In the genomic region with DNA sequence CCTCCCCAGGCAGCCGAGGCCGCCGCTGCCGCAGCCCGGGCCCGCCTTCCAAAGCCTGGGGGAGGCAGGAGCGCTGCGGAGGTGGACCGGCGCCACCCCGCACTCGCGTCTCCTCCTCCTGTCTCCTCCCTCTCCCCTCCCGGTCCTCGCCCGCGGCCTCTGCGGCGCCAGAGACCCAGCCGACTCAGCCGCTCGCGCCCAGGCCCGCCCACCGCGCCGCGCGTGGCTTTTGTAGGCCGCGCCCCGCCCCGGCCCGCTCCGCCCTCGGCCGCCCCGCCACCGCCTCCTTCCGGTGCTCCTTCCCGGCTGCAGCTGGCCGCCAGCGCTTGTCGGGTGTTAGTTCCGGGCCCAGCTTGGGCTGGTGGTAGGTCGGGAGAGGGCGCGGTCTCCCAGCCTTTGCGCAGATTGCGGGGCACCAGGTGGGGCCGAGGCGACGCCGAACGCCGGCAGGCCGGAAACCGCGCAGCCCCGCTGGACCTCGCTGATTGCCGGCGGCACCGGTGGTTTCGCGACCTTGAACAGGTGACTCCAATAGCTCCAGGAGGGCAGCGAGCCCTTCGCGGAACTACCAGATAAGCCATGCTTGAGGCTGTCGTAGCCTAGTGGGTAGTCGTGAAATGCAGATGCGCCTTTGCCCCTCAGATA, we compare ENCODE assay signal across 1 cellular context.
A peak's percentile ranks its signal among the peaks of the same experiment; 100 is the strongest.
TF ChIP-seq lines count a peak whose summit lies in the region.

A gene with protein sequence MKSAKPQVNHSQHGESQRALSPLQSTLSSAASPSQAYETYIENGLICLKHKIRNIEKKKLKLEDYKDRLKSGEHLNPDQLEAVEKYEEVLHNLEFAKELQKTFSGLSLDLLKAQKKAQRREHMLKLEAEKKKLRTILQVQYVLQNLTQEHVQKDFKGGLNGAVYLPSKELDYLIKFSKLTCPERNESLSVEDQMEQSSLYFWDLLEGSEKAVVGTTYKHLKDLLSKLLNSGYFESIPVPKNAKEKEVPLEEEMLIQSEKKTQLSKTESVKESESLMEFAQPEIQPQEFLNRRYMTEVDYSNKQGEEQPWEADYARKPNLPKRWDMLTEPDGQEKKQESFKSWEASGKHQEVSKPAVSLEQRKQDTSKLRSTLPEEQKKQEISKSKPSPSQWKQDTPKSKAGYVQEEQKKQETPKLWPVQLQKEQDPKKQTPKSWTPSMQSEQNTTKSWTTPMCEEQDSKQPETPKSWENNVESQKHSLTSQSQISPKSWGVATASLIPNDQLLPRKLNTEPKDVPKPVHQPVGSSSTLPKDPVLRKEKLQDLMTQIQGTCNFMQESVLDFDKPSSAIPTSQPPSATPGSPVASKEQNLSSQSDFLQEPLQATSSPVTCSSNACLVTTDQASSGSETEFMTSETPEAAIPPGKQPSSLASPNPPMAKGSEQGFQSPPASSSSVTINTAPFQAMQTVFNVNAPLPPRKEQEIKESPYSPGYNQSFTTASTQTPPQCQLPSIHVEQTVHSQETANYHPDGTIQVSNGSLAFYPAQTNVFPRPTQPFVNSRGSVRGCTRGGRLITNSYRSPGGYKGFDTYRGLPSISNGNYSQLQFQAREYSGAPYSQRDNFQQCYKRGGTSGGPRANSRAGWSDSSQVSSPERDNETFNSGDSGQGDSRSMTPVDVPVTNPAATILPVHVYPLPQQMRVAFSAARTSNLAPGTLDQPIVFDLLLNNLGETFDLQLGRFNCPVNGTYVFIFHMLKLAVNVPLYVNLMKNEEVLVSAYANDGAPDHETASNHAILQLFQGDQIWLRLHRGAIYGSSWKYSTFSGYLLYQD (minus strand): TSS at position 202 of the 645 bp plus-strand sequence. CDS start 1,431 bp downstream, outside the sequence.

TF ChIP-seq in GM12878, 131 proteins besides CTCF, POLR2A, EP300 and RAD21 (continued from another document and continues in another):
- TF ChIP-seq MTA2 (IDR thresholded peaks at IDR 0.05; ENCODE audit: low read depth) (peak; percentile 29; the same call in 1 of the 2 replicates), SMARCA5 (IDR thresholded peaks at IDR 0.05) (no peak), SIX5 (IDR thresholded peaks at IDR 0.05; ENCODE audit: low read depth, low read length, severe bottlenecking) (no peak), SMAD5 (IDR thresholded peaks at IDR 0.05; ENCODE audit: low read depth) (no peak), DPF2 (IDR thresholded peaks at IDR 0.05) (peak; percentile 54; the same call in 1 of the 2 replicates), CHD4 (IDR thresholded peaks at IDR 0.05) (no peak), NR2C1 (IDR thresholded peaks at IDR 0.05) (no peak), NRF1 (conservative IDR thresholded peaks at IDR 0.05; ENCODE audit: low read depth, low read length) (no peak), TBL1XR1 (IDR thresholded peaks at IDR 0.05; ENCODE audit: low read depth, low read length) (no peak), ATF7 (IDR thresholded peaks at IDR 0.05; ENCODE audit: low read depth) (no peak), RBBP5 (conservative IDR thresholded peaks at IDR 0.05) (no peak), PAX8 (IDR thresholded peaks at IDR 0.05) (no peak), FOS (IDR thresholded peaks at IDR 0.05; ENCODE audit: borderline replicate concordance, extremely low read depth, insufficient read length) (no peak), ZNF217 (IDR thresholded peaks at IDR 0.05) (peak; percentile 38; the same call in 1 of the 2 replicates), RCOR1 (conservative IDR thresholded peaks at IDR 0.05; ENCODE audit: low read depth, low read length) (no peak), FOXK2 (IDR thresholded peaks at IDR 0.05) (no peak), CREB1 (IDR thresholded peaks at IDR 0.05; ENCODE audit: low read depth) (peak; percentile 18; the same call in 1 of the 2 replicates), YY1 (IDR thresholded peaks at IDR 0.05; ENCODE audit: low read depth, low read length) (peak; percentile 29; the same call in 1 of the 2 replicates), YBX1 (IDR thresholded peaks at IDR 0.05) (no peak), TARDBP (IDR thresholded peaks at IDR 0.05; ENCODE audit: borderline replicate concordance) (no peak), TCF12 (IDR thresholded peaks at IDR 0.05; ENCODE audit: low read depth, low read length) (peak; percentile 90), RUNX3 (IDR thresholded peaks at IDR 0.05; ENCODE audit: low read length) (peak; percentile 63), CBX3 (IDR thresholded peaks at IDR 0.05; ENCODE audit: borderline replicate concordance, low read depth) (no peak), JUNB (IDR thresholded peaks at IDR 0.05) (no peak), RAD51 (IDR thresholded peaks at IDR 0.05) (no peak), KDM1A (IDR thresholded peaks at IDR 0.05; ENCODE audit: borderline replicate concordance) (no peak), WRNIP1 (IDR thresholded peaks at IDR 0.05; ENCODE audit: borderline replicate concordance, low read depth, low read length) (no peak), IKZF2 (IDR thresholded peaks at IDR 0.05) (peak; percentile 46 to 50), NR2C2 (IDR thresholded peaks at IDR 0.05; ENCODE audit: borderline replicate concordance, control insufficient read depth, insufficient read length, low read depth) (no peak), HDAC6 (IDR thresholded peaks at IDR 0.05; ENCODE audit: unreplicated experiment) (no peak), MYC (IDR thresholded peaks at IDR 0.05; ENCODE audit: insufficient read depth, insufficient read length, insufficient replicate concordance, low read length, severe bottlenecking) (no peak), CREM (IDR thresholded peaks at IDR 0.05; ENCODE audit: low read depth) (peak; percentile 30; the same call in 1 of the 2 replicates), TCF7 (IDR thresholded peaks at IDR 0.05; ENCODE audit: borderline replicate concordance) (no peak), MTA3 (IDR thresholded peaks at IDR 0.05; ENCODE audit: borderline replicate concordance, low read length) (no peak), SREBF1 (IDR thresholded peaks at IDR 0.05; ENCODE audit: low read length) (no peak), BACH1 (IDR thresholded peaks at IDR 0.05; ENCODE audit: borderline replicate concordance) (peak; percentile 68; the same call in 1 of the 2 replicates), GATAD2B (conservative IDR thresholded peaks at IDR 0.05; ENCODE audit: low read depth) (peak; percentile 67; the same call in 1 of the 2 replicates)
- TF ChIP-seq, protein P1, sequence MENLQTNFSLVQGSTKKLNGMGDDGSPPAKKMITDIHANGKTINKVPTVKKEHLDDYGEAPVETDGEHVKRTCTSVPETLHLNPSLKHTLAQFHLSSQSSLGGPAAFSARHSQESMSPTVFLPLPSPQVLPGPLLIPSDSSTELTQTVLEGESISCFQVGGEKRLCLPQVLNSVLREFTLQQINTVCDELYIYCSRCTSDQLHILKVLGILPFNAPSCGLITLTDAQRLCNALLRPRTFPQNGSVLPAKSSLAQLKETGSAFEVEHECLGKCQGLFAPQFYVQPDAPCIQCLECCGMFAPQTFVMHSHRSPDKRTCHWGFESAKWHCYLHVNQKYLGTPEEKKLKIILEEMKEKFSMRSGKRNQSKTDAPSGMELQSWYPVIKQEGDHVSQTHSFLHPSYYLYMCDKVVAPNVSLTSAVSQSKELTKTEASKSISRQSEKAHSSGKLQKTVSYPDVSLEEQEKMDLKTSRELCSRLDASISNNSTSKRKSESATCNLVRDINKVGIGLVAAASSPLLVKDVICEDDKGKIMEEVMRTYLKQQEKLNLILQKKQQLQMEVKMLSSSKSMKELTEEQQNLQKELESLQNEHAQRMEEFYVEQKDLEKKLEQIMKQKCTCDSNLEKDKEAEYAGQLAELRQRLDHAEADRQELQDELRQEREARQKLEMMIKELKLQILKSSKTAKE (IDR thresholded peaks at IDR 0.05; ENCODE audit: low read depth, poor library complexity, severe bottlenecking): no peak
- TF ChIP-seq, protein P2, sequence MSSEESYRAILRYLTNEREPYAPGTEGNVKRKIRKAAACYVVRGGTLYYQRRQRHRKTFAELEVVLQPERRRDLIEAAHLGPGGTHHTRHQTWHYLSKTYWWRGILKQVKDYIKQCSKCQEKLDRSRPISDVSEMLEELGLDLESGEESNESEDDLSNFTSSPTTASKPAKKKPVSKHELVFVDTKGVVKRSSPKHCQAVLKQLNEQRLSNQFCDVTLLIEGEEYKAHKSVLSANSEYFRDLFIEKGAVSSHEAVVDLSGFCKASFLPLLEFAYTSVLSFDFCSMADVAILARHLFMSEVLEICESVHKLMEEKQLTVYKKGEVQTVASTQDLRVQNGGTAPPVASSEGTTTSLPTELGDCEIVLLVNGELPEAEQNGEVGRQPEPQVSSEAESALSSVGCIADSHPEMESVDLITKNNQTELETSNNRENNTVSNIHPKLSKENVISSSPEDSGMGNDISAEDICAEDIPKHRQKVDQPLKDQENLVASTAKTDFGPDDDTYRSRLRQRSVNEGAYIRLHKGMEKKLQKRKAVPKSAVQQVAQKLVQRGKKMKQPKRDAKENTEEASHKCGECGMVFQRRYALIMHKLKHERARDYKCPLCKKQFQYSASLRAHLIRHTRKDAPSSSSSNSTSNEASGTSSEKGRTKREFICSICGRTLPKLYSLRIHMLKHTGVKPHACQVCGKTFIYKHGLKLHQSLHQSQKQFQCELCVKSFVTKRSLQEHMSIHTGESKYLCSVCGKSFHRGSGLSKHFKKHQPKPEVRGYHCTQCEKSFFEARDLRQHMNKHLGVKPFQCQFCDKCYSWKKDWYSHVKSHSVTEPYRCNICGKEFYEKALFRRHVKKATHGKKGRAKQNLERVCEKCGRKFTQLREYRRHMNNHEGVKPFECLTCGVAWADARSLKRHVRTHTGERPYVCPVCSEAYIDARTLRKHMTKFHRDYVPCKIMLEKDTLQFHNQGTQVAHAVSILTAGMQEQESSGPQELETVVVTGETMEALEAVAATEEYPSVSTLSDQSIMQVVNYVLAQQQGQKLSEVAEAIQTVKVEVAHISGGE (CRISPR knock-in tag; IDR thresholded peaks at IDR 0.05): peak; percentile 63
- TF ChIP-seq, protein P3, sequence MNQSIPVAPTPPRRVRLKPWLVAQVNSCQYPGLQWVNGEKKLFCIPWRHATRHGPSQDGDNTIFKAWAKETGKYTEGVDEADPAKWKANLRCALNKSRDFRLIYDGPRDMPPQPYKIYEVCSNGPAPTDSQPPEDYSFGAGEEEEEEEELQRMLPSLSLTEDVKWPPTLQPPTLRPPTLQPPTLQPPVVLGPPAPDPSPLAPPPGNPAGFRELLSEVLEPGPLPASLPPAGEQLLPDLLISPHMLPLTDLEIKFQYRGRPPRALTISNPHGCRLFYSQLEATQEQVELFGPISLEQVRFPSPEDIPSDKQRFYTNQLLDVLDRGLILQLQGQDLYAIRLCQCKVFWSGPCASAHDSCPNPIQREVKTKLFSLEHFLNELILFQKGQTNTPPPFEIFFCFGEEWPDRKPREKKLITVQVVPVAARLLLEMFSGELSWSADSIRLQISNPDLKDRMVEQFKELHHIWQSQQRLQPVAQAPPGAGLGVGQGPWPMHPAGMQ (IDR thresholded peaks at IDR 0.05; ENCODE audit: borderline replicate concordance): no peak
- TF ChIP-seq, protein P4, sequence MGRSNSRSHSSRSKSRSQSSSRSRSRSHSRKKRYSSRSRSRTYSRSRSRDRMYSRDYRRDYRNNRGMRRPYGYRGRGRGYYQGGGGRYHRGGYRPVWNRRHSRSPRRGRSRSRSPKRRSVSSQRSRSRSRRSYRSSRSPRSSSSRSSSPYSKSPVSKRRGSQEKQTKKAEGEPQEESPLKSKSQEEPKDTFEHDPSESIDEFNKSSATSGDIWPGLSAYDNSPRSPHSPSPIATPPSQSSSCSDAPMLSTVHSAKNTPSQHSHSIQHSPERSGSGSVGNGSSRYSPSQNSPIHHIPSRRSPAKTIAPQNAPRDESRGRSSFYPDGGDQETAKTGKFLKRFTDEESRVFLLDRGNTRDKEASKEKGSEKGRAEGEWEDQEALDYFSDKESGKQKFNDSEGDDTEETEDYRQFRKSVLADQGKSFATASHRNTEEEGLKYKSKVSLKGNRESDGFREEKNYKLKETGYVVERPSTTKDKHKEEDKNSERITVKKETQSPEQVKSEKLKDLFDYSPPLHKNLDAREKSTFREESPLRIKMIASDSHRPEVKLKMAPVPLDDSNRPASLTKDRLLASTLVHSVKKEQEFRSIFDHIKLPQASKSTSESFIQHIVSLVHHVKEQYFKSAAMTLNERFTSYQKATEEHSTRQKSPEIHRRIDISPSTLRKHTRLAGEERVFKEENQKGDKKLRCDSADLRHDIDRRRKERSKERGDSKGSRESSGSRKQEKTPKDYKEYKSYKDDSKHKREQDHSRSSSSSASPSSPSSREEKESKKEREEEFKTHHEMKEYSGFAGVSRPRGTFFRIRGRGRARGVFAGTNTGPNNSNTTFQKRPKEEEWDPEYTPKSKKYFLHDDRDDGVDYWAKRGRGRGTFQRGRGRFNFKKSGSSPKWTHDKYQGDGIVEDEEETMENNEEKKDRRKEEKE (IDR thresholded peaks at IDR 0.05): no peak
- TF ChIP-seq, protein P5, sequence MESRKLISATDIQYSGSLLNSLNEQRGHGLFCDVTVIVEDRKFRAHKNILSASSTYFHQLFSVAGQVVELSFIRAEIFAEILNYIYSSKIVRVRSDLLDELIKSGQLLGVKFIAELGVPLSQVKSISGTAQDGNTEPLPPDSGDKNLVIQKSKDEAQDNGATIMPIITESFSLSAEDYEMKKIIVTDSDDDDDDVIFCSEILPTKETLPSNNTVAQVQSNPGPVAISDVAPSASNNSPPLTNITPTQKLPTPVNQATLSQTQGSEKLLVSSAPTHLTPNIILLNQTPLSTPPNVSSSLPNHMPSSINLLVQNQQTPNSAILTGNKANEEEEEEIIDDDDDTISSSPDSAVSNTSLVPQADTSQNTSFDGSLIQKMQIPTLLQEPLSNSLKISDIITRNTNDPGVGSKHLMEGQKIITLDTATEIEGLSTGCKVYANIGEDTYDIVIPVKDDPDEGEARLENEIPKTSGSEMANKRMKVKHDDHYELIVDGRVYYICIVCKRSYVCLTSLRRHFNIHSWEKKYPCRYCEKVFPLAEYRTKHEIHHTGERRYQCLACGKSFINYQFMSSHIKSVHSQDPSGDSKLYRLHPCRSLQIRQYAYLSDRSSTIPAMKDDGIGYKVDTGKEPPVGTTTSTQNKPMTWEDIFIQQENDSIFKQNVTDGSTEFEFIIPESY (IDR thresholded peaks at IDR 0.05): no peak
- TF ChIP-seq, protein P6, sequence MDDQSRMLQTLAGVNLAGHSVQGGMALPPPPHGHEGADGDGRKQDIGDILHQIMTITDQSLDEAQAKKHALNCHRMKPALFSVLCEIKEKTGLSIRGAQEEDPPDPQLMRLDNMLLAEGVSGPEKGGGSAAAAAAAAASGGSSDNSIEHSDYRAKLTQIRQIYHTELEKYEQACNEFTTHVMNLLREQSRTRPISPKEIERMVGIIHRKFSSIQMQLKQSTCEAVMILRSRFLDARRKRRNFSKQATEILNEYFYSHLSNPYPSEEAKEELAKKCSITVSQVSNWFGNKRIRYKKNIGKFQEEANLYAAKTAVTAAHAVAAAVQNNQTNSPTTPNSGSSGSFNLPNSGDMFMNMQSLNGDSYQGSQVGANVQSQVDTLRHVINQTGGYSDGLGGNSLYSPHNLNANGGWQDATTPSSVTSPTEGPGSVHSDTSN (IDR thresholded peaks at IDR 0.05; ENCODE audit: insufficient replicate concordance, low read depth, low read length): no peak
- TF ChIP-seq, protein P7, sequence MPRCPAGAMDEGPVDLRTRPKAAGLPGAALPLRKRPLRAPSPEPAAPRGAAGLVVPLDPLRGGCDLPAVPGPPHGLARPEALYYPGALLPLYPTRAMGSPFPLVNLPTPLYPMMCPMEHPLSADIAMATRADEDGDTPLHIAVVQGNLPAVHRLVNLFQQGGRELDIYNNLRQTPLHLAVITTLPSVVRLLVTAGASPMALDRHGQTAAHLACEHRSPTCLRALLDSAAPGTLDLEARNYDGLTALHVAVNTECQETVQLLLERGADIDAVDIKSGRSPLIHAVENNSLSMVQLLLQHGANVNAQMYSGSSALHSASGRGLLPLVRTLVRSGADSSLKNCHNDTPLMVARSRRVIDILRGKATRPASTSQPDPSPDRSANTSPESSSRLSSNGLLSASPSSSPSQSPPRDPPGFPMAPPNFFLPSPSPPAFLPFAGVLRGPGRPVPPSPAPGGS (IDR thresholded peaks at IDR 0.05; ENCODE audit: borderline replicate concordance, insufficient read depth, low read depth, low read length, poor library complexity, severe bottlenecking): no peak
